In the genomic region with DNA sequence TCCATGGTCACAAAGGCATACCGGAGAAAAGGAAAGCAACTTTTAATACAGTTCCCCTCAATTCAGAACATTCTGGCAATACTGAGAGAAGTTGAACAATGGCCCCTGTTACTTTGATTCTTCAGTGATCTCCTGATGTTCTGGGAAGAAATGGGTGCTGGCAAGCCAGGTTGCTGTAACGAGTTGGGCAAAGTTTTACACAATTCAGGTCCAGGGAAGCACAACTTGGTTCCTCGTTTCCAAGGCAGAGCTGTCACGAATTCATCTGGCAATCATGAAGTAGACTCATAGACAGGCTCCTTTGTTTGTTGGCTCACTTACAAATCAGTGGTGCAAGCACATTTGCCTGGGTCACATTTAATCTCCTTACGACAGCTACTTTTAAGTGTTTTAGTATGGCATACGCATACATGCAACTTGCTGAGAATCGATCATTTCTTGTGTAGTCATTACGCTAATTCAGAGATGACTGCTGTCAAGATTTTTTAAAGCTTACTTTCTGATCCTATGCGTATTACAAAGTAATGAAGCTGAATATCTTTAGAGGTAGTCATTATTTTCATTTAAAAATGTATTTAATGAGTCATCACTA, we compare ENCODE assay signal across 20 cellular contexts.
DNase-seq lines count a peak whose midpoint lies in the region; ATAC-seq, FAIRE-seq and TF ChIP-seq lines count a peak whose summit lies in the region.
"Had no signal": no experiment of that assay in that cellular context is flagged by ENCODE, and none has a peak within 500 bp of the region (broad histone marks: within the 10 kb centered on the region; RNA-seq: fewer than 3 reads in every experiment).

No MANE protein-coding gene starts in this region.

- H3K36me3 ChIP-seq in K562 (ENCODE audit: control insufficient read depth, insufficient read depth, low read length) = no peaks in the 10 kb centered on the region
- H3K36me3 ChIP-seq: MG63, SJCRH30 had no signal

- no peak overlapping the region for H3K27ac ChIP-seq in K562 (ENCODE audit: extremely low read depth, low read depth, low read length)
- H3K27ac ChIP-seq: C4-2B, SJCRH30 had no signal

- no peak overlapping the region for H3K9ac ChIP-seq in K562 (ENCODE audit: insufficient read depth in 1 of 2, low read depth in 2 of 2, low read length in 2 of 2)

- H3K4me1 ChIP-seq in K562 (replicated peaks in 1 of 2; ENCODE audit: control insufficient read depth in 2 of 2, insufficient read depth in 2 of 2, low read length in 2 of 2) = no peaks in the 10 kb centered on the region
- H3K4me1 ChIP-seq: SJCRH30 had no signal

- no peaks in the 10 kb centered on the region; the same call in 1 of the 2 replicates for H3K9me3 ChIP-seq in K562 (replicated peaks; ENCODE audit: control insufficient read depth, insufficient read depth, low read depth, low read length)
- H3K9me3 ChIP-seq: MG63, SJCRH30 had no signal

- POLR2A ChIA-PET in K562 (lab: Yijun Ruan, JAX) = no interaction called here

- ATAC-seq in Right ventricle myocardium superior (ENCODE audit: poor library complexity) (peak; percentile 34), left ventricle myocardium superior (no peak), K562 (no peak), GM21447 (IDR thresholded peaks at IDR 0.05; ENCODE audit: unreplicated experiment) (no peak)

- CTCF ChIA-PET in K562 (lab: Yijun Ruan, JAX; ENCODE audit: low intra/inter-chr PET ratio) = no interaction called here

- no peaks in the 10 kb centered on the region for H4K20me1 ChIP-seq in K562 (replicated peaks; ENCODE audit: control insufficient read depth, insufficient read depth, low read length)

- no TSS peak for BruUV-seq in K562 (replicated peaks; lab: Mats Ljungman, UMichigan)

- intact Hi-C loops in Right ventricle myocardium superior (cut with DNase I) = no loop called here
- intact Hi-C loops in left ventricle myocardium superior (cut with micrococcal nuclease) = no loop called here
- intact Hi-C loops in K562 (cut with micrococcal nuclease) = no loop called here

- H3K4me3 ChIP-seq in K562 (no peak overlapping the region), retinal pigment epithelial cell (ENCODE audit: low read length) (no peak overlapping the region)
- H3K4me3 ChIP-seq: MG63, SJCRH30 had no signal

- no peak for FAIRE-seq in K562 (lab: Jason Lieb, UNC)
- FAIRE-seq: GM12891 had no signal

- no peak overlapping the region for H2AFZ ChIP-seq in K562 (ENCODE audit: low read depth, low read length)

- H3K79me2 ChIP-seq in K562 (ENCODE audit: control insufficient read depth, insufficient read depth, low read length) = no peaks in the 10 kb centered on the region

- no peak for TF ChIP-seq EP300 in K562 (IDR thresholded peaks at IDR 0.05; ENCODE audit: low read length)

- TF ChIP-seq POLR2A in K562 (conservative IDR thresholded peaks at IDR 0.05) = no peak

- DNase-seq in Right ventricle myocardium superior = no peak
- DNase-seq in left ventricle myocardium superior = no peak
- no peak for DNase-seq in K562 (ENCODE audit: extremely low read depth in 1 of 4, low spot score in 3 of 4)
- peak; percentile 15 for DNase-seq in globus pallidus (ENCODE audit: low spot score)
- DNase-seq in retinal pigment epithelial cell (ENCODE audit: low read depth) = peak; percentile 91
- no peak for DNase-seq in dedifferentiated amniotic fluid mesenchymal stem cell (ENCODE audit: extremely low spot score)
- no peak for DNase-seq in GOT3 (lab: John Stamatoyannopoulos, UW)
- DNase-seq: AML-193; Calu3; CD8-positive, alpha-beta memory T cell; DMS153; Kasumi-1; MG63; NCI-H1417; NCI-H1694 treated with DMSO at 0.1 percent for 48 hours; NCI-H510A; SJCRH30 had no signal

- no peaks in the 10 kb centered on the region for H3K27me3 ChIP-seq in K562 (ENCODE audit: control insufficient read depth in 2 of 2, insufficient read depth in 2 of 2, low read length in 2 of 2)
- H3K27me3 ChIP-seq: MG63, SJCRH30 had no signal

- WGBS in K562 (ENCODE audit: insufficient coverage, low coverage, missing lambda C conversion rate) = 9% methylated on average over 9 of the region's 9 CpGs

- no peak overlapping the region for H3K4me2 ChIP-seq in K562 (ENCODE audit: insufficient read depth, low read length)

- TF ChIP-seq CTCF in K562 (IDR thresholded peaks at IDR 0.05 in 2 of 3, conservative IDR thresholded peaks at IDR 0.05 in 1 of 3; ENCODE audit: insufficient read depth in 2 of 3, low read depth in 1 of 3, low read length in 3 of 3) = no peak
- no peak for TF ChIP-seq CTCF in retinal pigment epithelial cell (conservative IDR thresholded peaks at IDR 0.05; ENCODE audit: low read depth, low read length)

- H3K9me1 ChIP-seq in K562 (ENCODE audit: control insufficient read depth, insufficient read depth, low read length) = no peaks in the 10 kb centered on the region

- no peak for TF ChIP-seq RAD21 in K562 (CRISPR knock-in tag; conservative IDR thresholded peaks at IDR 0.05 in 1 of 2, IDR thresholded peaks at IDR 0.05 in 1 of 2)

- in situ Hi-C loops in K562 (cut with MboI) = no loop called here

TF ChIP-seq in K562, 482 proteins besides CTCF, POLR2A, EP300 and RAD21:
- TF ChIP-seq ZC3H11A (IDR thresholded peaks at IDR 0.05; ENCODE audit: low read depth, low read length) (no peak), FOXJ3 (CRISPR knock-in tag; IDR thresholded peaks at IDR 0.05) (peak; percentile 17; the same call in 1 of the 2 replicates), ZNF165 (CRISPR knock-in tag; IDR thresholded peaks at IDR 0.05; ENCODE audit: borderline replicate concordance) (no peak), SIX5 (IDR thresholded peaks at IDR 0.05; ENCODE audit: borderline replicate concordance in 1 of 2, insufficient read depth in 1 of 2, low read depth in 1 of 2, low read length in 2 of 2) (no peak), SETDB1 (IDR thresholded peaks at IDR 0.05; ENCODE audit: low read length) (peak; percentile 84), SRSF9 (IDR thresholded peaks at IDR 0.05; ENCODE audit: borderline replicate concordance, low read depth, low read length) (no peak), FOSL1 (tag; conservative IDR thresholded peaks at IDR 0.05) (no peak), CXXC5 (CRISPR knock-in tag; IDR thresholded peaks at IDR 0.05) (no peak)
- TF ChIP-seq, protein P1, sequence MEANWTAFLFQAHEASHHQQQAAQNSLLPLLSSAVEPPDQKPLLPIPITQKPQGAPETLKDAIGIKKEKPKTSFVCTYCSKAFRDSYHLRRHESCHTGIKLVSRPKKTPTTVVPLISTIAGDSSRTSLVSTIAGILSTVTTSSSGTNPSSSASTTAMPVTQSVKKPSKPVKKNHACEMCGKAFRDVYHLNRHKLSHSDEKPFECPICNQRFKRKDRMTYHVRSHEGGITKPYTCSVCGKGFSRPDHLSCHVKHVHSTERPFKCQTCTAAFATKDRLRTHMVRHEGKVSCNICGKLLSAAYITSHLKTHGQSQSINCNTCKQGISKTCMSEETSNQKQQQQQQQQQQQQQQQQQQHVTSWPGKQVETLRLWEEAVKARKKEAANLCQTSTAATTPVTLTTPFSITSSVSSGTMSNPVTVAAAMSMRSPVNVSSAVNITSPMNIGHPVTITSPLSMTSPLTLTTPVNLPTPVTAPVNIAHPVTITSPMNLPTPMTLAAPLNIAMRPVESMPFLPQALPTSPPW (CRISPR knock-in tag; IDR thresholded peaks at IDR 0.05) = no peak
- TF ChIP-seq, protein P2, sequence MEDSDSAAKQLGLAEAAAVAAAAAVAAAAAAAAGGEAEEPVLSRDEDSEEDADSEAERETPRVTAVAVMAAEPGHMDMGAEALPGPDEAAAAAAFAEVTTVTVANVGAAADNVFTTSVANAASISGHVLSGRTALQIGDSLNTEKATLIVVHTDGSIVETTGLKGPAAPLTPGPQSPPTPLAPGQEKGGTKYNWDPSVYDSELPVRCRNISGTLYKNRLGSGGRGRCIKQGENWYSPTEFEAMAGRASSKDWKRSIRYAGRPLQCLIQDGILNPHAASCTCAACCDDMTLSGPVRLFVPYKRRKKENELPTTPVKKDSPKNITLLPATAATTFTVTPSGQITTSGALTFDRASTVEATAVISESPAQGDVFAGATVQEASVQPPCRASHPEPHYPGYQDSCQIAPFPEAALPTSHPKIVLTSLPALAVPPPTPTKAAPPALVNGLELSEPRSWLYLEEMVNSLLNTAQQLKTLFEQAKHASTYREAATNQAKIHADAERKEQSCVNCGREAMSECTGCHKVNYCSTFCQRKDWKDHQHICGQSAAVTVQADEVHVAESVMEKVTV (CRISPR knock-in tag; IDR thresholded peaks at IDR 0.05) = no peak
- TF ChIP-seq, protein P3, sequence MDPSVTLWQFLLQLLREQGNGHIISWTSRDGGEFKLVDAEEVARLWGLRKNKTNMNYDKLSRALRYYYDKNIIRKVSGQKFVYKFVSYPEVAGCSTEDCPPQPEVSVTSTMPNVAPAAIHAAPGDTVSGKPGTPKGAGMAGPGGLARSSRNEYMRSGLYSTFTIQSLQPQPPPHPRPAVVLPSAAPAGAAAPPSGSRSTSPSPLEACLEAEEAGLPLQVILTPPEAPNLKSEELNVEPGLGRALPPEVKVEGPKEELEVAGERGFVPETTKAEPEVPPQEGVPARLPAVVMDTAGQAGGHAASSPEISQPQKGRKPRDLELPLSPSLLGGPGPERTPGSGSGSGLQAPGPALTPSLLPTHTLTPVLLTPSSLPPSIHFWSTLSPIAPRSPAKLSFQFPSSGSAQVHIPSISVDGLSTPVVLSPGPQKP (CRISPR knock-in tag; IDR thresholded peaks at IDR 0.05) = no peak

Comparison
In these comparisons a context has a peak if more than half of its experiments do, and no peak if none do; other contexts are left out.
1. DNase-seq: peak in globus pallidus (single experiment) and retinal pigment epithelial cell (single experiment); none in Right ventricle myocardium superior (single experiment), left ventricle myocardium superior (single experiment), K562 (0 of 4), dedifferentiated amniotic fluid mesenchymal stem cell (single experiment) and GOT3 (single experiment).